27 cellular contexts compared by ENCODE assay signal in genomic region chr10:15847481-15847880, GRCh38.
"Had no signal": no experiment of that assay in that cellular context is flagged by ENCODE, and none has a peak within 500 bp of the region (broad histone marks: within the 10 kb centered on the region; RNA-seq: fewer than 3 reads in every experiment).

No MANE protein-coding gene starts in this region.

- H3K4me1 ChIP-seq: suprapubic skin, testis, thyroid gland, transverse colon, uterus had no signal

- H3K27me3 ChIP-seq: stomach, suprapubic skin, testis, thyroid gland, tibial artery, tibial nerve, transverse colon, upper lobe of left lung, upper lobe of right lung, uterus, vagina had no signal

- H3K9me3 ChIP-seq: suprapubic skin, testis, thoracic aorta, thyroid gland, transverse colon, upper lobe of right lung, uterus had no signal

- FAIRE-seq: urothelium cell line had no signal

- DNase-seq: stimulated activated CD4-positive, alpha-beta T cell treated with anti-CD3 and anti-CD28 coated beads, Interleukin-2, amount 100 ng/mL, for 48 hours; stimulated activated CD4-positive, alpha-beta T cell treated with anti-CD3 and anti-CD28 coated beads, Interleukin-4, amount 100 ng/mL, for 1 hour; stimulated activated CD4-positive, alpha-beta T cell treated with anti-CD3 and anti-CD28 coated beads, Interleukin-4, amount 100 ng/mL, for 24 hours; stimulated activated CD4-positive, alpha-beta T cell treated with anti-CD3 and anti-CD28 coated beads, Interleukin-4, amount 100 ng/mL, for 4 hours; stimulated activated CD8-positive, alpha-beta memory T cell treated with anti-CD3 and anti-CD28 coated beads, Interleukin-4, amount 100 ng/mL, for 48 hours; stimulated activated naive B cell treated with anti-CD40 and anti-IgM and Interleukin-4, amounts not matched to agents 10 μg/mL and 1 μg/mL and 100 μg/mL, for 72 hours; stimulated activated naive CD4-positive, alpha-beta T cell; stimulated activated naive CD4-positive, alpha-beta T cell treated with Interleukin-2 at 50 U/mL for 16 hours; stimulated activated naive CD8-positive, alpha-beta T cell treated with anti-CD3 and anti-CD28 coated beads, Interleukin-15, amount 100 ng/mL, for 72 hours; stimulated activated naive CD8-positive, alpha-beta T cell treated with anti-CD3 and anti-CD28 coated beads, Interleukin-15, Interleukin-2, amounts not matched to agents 100 U/mL and 50 U/mL, for 24 hours; stomach; substantia nigra; testis; thyroid gland; tibial artery; transverse colon; trophoblast cell; upper lobe of left lung; upper lobe of right lung; uterus had no signal

- H3K36me3 ChIP-seq: suprapubic skin, thoracic aorta, thyroid gland, tibial artery, upper lobe of left lung, upper lobe of right lung, uterus had no signal

- H3K27ac ChIP-seq: stomach, suprapubic skin, testis, thoracic aorta, thyroid gland, tibial artery, tibial nerve, transverse colon, upper lobe of left lung, upper lobe of right lung, uterus, vagina had no signal

- H3K4me3 ChIP-seq: stomach, suprapubic skin, testis, thoracic aorta, thyroid gland, tibial artery, tibial nerve, transverse colon, upper lobe of left lung, upper lobe of right lung, uterus, vagina had no signal

- ATAC-seq: stimulated activated effector memory CD8-positive, alpha-beta T cell treated with anti-CD3 and anti-CD28 coated beads, Interleukin-12 subunit alpha, Interleukin-12 subunit beta, amount 100 ng/mL, for 72 hours; stimulated activated memory B cell treated with anti-CD40 and anti-IgM and Interleukin-4, amounts not matched to agents 10 μg/mL and 1 μg/mL and 100 μg/mL, for 72 hours; stimulated activated naive B cell treated with anti-CD40 and anti-IgM and Interleukin-4, amounts not matched to agents 10 μg/mL and 1 μg/mL and 100 μg/mL, for 72 hours; stimulated activated naive CD8-positive, alpha-beta T cell treated with anti-CD3 and anti-CD28 coated beads, Interleukin-15, amount 100 ng/mL, for 72 hours; stimulated activated naive CD8-positive, alpha-beta T cell treated with anti-CD3 and anti-CD28 coated beads, Interleukin-15, Interleukin-2, amounts not matched to agents 100 U/mL and 50 U/mL, for 24 hours; upper lobe of right lung had no signal
